29 cellular contexts compared by ENCODE assay signal in the genomic region with DNA sequence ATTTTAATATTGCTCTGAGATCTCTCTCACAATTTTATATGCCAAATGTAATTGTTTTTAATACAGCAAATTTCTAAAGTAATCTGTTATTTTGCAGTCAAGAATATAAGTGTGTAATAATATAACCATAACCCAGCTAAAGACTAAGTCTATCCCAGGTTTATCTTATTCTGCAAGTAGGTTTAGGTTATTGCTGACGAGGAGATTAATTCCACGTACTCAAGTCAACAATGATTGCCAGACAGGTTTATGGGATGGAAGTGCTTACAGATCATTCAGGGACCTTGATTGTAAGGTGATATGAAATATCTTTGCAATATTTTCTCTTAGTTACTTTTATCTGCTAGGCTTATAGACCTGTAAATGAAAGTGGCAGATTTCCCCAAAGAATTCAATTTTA.
"Had no signal": no experiment of that assay in that cellular context is flagged by ENCODE, and none has a peak within 500 bp of the region (broad histone marks: within the 10 kb centered on the region; RNA-seq: fewer than 3 reads in every experiment).

No MANE protein-coding gene starts in this region.

- H3K27me3 Mint-ChIP-seq: dendritic cell treated with granulocyte-macrophage colony-stimulating factor and Interleukin-4, amounts not matched to agents 40 ng/mL and 50 ng/mL, for 4 days; effector memory CD8-positive, alpha-beta T cell had no signal

- H3K27me3 ChIP-seq: colonic mucosa, dorsolateral prefrontal cortex, esophagus muscularis mucosa, esophagus squamous epithelium, foreskin keratinocyte, gastrocnemius medialis, gastroesophageal sphincter, heart left ventricle, heart right ventricle, hepatocyte had no signal

- H3K27ac Mint-ChIP-seq: dendritic cell treated with granulocyte-macrophage colony-stimulating factor and Interleukin-4, amounts not matched to agents 40 ng/mL and 50 ng/mL, for 4 days; effector memory CD8-positive, alpha-beta T cell had no signal

- H3K4me3 ChIP-seq: colonic mucosa, coronary artery, dorsolateral prefrontal cortex, esophagus muscularis mucosa, esophagus squamous epithelium, gastrocnemius medialis, gastroesophageal sphincter, heart left ventricle, heart right ventricle, hepatocyte had no signal

- H3K4me2 ChIP-seq: hepatocyte had no signal

- DNase-seq: colonic mucosa; cortex of kidney; dermis blood vessel endothelial cell; dorsolateral prefrontal cortex; effector CD4-positive, alpha-beta T cell; effector CD8-positive, alpha-beta T cell; effector memory CD4-positive, alpha-beta T cell; effector memory CD8-positive, alpha-beta T cell; erythroblast; esophagus squamous epithelium; foreskin fibroblast; foreskin keratinocyte; foreskin melanocyte; gastrocnemius medialis; glutamatergic neuron; head of caudate nucleus; heart left ventricle; heart right ventricle had no signal

- H2AFZ ChIP-seq: hepatocyte had no signal

- FAIRE-seq: colon, endometrium, endothelial cell of umbilical vein, frontal cortex had no signal

- ATAC-seq: effector memory CD8-positive, alpha-beta T cell; esophagus mucosa; foreskin keratinocyte; gastrocnemius medialis; gastroesophageal sphincter; heart left ventricle; heart right ventricle had no signal

- H3K4me1 ChIP-seq: colonic mucosa, esophagus muscularis mucosa, esophagus squamous epithelium, foreskin keratinocyte, gastrocnemius medialis, gastroesophageal sphincter, heart left ventricle, heart right ventricle had no signal

- H3K36me3 ChIP-seq: colonic mucosa, esophagus muscularis mucosa, esophagus squamous epithelium, gastrocnemius medialis, gastroesophageal sphincter, heart left ventricle, heart right ventricle had no signal

- H3K4me3 Mint-ChIP-seq: dendritic cell treated with granulocyte-macrophage colony-stimulating factor and Interleukin-4, amounts not matched to agents 40 ng/mL and 50 ng/mL, for 4 days; effector memory CD8-positive, alpha-beta T cell had no signal

- H3K79me2 ChIP-seq: hepatocyte had no signal

- H3K27ac ChIP-seq: colonic mucosa, coronary artery, dorsolateral prefrontal cortex, epithelial cell of prostate, esophagus muscularis mucosa, esophagus squamous epithelium, foreskin keratinocyte, gastrocnemius medialis, gastroesophageal sphincter, heart left ventricle, heart right ventricle, hepatocyte had no signal

- H3K9me3 ChIP-seq: colonic mucosa, esophagus muscularis mucosa, esophagus squamous epithelium, gastrocnemius medialis, heart left ventricle, heart right ventricle had no signal
